9 cellular contexts compared by ENCODE assay signal in the genomic region with DNA sequence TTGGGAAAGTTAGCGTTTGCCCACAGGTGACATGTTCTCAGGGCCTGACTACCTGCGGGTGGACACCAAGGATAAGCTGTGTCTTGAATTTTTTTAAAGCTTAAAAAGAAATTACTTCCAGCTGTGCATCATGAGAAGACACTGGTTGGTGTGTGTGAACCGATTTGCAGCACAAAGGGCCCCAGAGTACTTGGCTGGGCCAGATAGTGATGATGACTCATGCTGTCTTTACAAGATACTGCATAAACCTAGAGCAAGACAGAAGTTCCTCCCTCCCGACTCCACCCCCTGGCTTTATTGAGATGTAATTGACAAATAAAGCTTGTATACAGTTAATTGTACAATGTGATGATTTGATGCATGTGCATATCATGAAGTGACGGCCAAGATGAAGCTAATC.
DNase-seq lines count a peak whose midpoint lies in the region; ATAC-seq and TF ChIP-seq lines count a peak whose summit lies in the region.
"Had no signal": no experiment of that assay in that cellular context is flagged by ENCODE, and none has a peak within 500 bp of the region (broad histone marks: within the 10 kb centered on the region; RNA-seq: fewer than 3 reads in every experiment).

No MANE protein-coding gene starts in this region.

- H3K27me3 ChIP-seq in BLaER1 treated with 17β-estradiol and CSF1 and Interleukin-3, amounts not matched to agents 10 nM and 100 nM = no peaks in the 10 kb centered on the region
- no peaks in the 10 kb centered on the region for H3K27me3 ChIP-seq in endodermal cell (ENCODE audit: control insufficient read depth, insufficient read depth, low read length, poor library complexity, severe bottlenecking)
- H3K27me3 ChIP-seq in Karpas-422 (ENCODE audit: low read length) = no peaks in the 10 kb centered on the region

- peak overlapping the region; percentile 93 for H3K27ac Mint-ChIP-seq in endodermal cell

- DNase-seq in NCI-H226 = peak; percentile 79
- DNase-seq in endodermal cell = peak; percentile 76
- no peak for DNase-seq in stimulated activated CD4-positive, alpha-beta T cell treated with anti-CD3 and anti-CD28 coated beads, Interleukin-12 subunit alpha, Interleukin-12 subunit beta, amount 100 ng/mL, for 4 hours
- DNase-seq in NCI-H2029 treated with DMSO at 0.1 percent for 48 hours (lab: John Stamatoyannopoulos, UW) = no peak
- no peak for DNase-seq in Karpas-422
- DNase-seq: activated naive CD4-positive, alpha-beta T cell treated with anti-CD3 and anti-CD28 coated beads, Interleukin-2, amount 50 U/mL, for 16 hours had no signal

- TF ChIP-seq CTCF in endodermal cell (conservative IDR thresholded peaks at IDR 0.05) = no peak

- no peaks in the 10 kb centered on the region for H3K9me2 ChIP-seq in Karpas-422 (replicated peaks; ENCODE audit: insufficient read depth, low read length)

- no peak overlapping the region for H3K9ac ChIP-seq in BLaER1 treated with 17β-estradiol and CSF1 and Interleukin-3, amounts not matched to agents 10 nM and 100 nM
- H3K9ac ChIP-seq in endodermal cell (ENCODE audit: extremely low read depth, low read length, poor library complexity, severe bottlenecking) (no peak overlapping the region), Karpas-422 (ENCODE audit: low read length) (no peak overlapping the region)

- H3K36me3 ChIP-seq in BLaER1 treated with 17β-estradiol and CSF1 and Interleukin-3, amounts not matched to agents 10 nM and 100 nM = no peaks in the 10 kb centered on the region
- no peaks in the 10 kb centered on the region for H3K36me3 ChIP-seq in endodermal cell (ENCODE audit: control insufficient read depth, insufficient read depth, low read length)
- no peaks in the 10 kb centered on the region for H3K36me3 ChIP-seq in mesodermal cell (ENCODE audit: control insufficient read depth, insufficient read depth, low read length)
- H3K36me3 ChIP-seq in Karpas-422 (ENCODE audit: insufficient read depth, low read length) = no peaks in the 10 kb centered on the region

- H3K9me3 ChIP-seq in BLaER1 treated with 17β-estradiol and CSF1 and Interleukin-3, amounts not matched to agents 10 nM and 100 nM (replicated peaks in 1 of 11) = peaks cover 10 to 27% (median 19%) of the 10 kb centered on the region in 11 experiments; a peak in 21 of 22 replicates
- H3K9me3 ChIP-seq in endodermal cell (ENCODE audit: control insufficient read depth, low read length) (peaks cover 4% of the 10 kb centered on the region), mesodermal cell (ENCODE audit: control insufficient read depth, low read length) (no peaks in the 10 kb centered on the region), Karpas-422 (ENCODE audit: low read length) (no peaks in the 10 kb centered on the region)

- H3K27ac ChIP-seq in BLaER1 treated with 17β-estradiol and CSF1 and Interleukin-3, amounts not matched to agents 10 nM and 100 nM = no peak overlapping the region
- H3K27ac ChIP-seq in endodermal cell (ENCODE audit: low read depth, low read length) (no peak overlapping the region), mesodermal cell (ENCODE audit: low read depth, low read length, severe bottlenecking) (peak overlapping the region; percentile 92), Karpas-422 (ENCODE audit: low read length) (no peak overlapping the region)

- H3K79me2 ChIP-seq in Karpas-422 (ENCODE audit: low read length) = no peaks in the 10 kb centered on the region

- H3K4me2 ChIP-seq in BLaER1 treated with 17β-estradiol and CSF1 and Interleukin-3, amounts not matched to agents 10 nM and 100 nM = peak overlapping the region in 10 of 11 experiments; percentile 10 to 77 (median 57); a peak in 13 of 22 replicates
- no peak overlapping the region for H3K4me2 ChIP-seq in Karpas-422 (ENCODE audit: low read depth, low read length, poor library complexity, severe bottlenecking)

- H3K4me3 Mint-ChIP-seq in endodermal cell = no peak overlapping the region

- no peaks in the 10 kb centered on the region for H3K36me3 Mint-ChIP-seq in endodermal cell (ENCODE audit: low read depth)

- peaks cover 31% of the 10 kb centered on the region for H3K4me1 Mint-ChIP-seq in endodermal cell

- H4K20me1 ChIP-seq in BLaER1 treated with 17β-estradiol and CSF1 and Interleukin-3, amounts not matched to agents 10 nM and 100 nM = no peaks in the 10 kb centered on the region
- H4K20me1 ChIP-seq in Karpas-422 (ENCODE audit: insufficient read depth, low read depth, low read length) = no peaks in the 10 kb centered on the region

- no peaks in the 10 kb centered on the region for H3K27me3 Mint-ChIP-seq in endodermal cell (ENCODE audit: insufficient read depth)

- H3K4me3 ChIP-seq in BLaER1 treated with 17β-estradiol and CSF1 and Interleukin-3, amounts not matched to agents 10 nM and 100 nM = no peak overlapping the region
- H3K4me3 ChIP-seq in endodermal cell (ENCODE audit: low read length) = no peak overlapping the region
- no peak overlapping the region for H3K4me3 ChIP-seq in mesodermal cell (ENCODE audit: extremely low read depth, insufficient read depth, low read length, poor library complexity, severe bottlenecking)
- no peak overlapping the region for H3K4me3 ChIP-seq in Karpas-422 (ENCODE audit: low read length)

- no peak overlapping the region for H2AFZ ChIP-seq in Karpas-422 (ENCODE audit: low read length)

- H3K9me3 Mint-ChIP-seq in endodermal cell = peaks cover 6% of the 10 kb centered on the region

- no peak for ATAC-seq in GM19452 (IDR thresholded peaks at IDR 0.05; ENCODE audit: unreplicated experiment)

- WGBS in endodermal cell (ENCODE audit: insufficient coverage in 1 of 2, insufficient read length in 1 of 2), 2 experiments = 59 to 73% methylated on average over 3 to 5 of the region's 5 CpGs
- 27 to 50% methylated on average over 2 of the region's 5 CpGs for WGBS in mesodermal cell (ENCODE audit: insufficient coverage in 2 of 2), 2 experiments

- peaks cover 8 to 57% (median 43%) of the 10 kb centered on the region in 10 experiments; a peak in 19 of 20 replicates for H3K4me1 ChIP-seq in BLaER1 treated with 17β-estradiol and CSF1 and Interleukin-3, amounts not matched to agents 10 nM and 100 nM
- peaks cover 3% of the 10 kb centered on the region for H3K4me1 ChIP-seq in endodermal cell (ENCODE audit: control insufficient read depth, insufficient read depth, low read length)
- peaks cover 31% of the 10 kb centered on the region for H3K4me1 ChIP-seq in mesodermal cell (ENCODE audit: control insufficient read depth, insufficient read depth, low read length, poor library complexity, severe bottlenecking)
- H3K4me1 ChIP-seq in Karpas-422 (ENCODE audit: low read length) = peaks cover 6% of the 10 kb centered on the region; the same call in 1 of the 2 replicates

Comparison
In these comparisons a context has a peak if more than half of its experiments do, and no peak if none do; other contexts are left out.
1. DNase-seq: peak in NCI-H226 (single experiment) and endodermal cell (single experiment); none in stimulated activated CD4-positive, alpha-beta T cell treated with anti-CD3 and anti-CD28 coated beads, Interleukin-12 subunit alpha, Interleukin-12 subunit beta, amount 100 ng/mL, for 4 hours (single experiment), NCI-H2029 treated with DMSO at 0.1 percent for 48 hours (single experiment) and Karpas-422 (single experiment).